20 cellular contexts compared by ENCODE assay signal in the genomic region with DNA sequence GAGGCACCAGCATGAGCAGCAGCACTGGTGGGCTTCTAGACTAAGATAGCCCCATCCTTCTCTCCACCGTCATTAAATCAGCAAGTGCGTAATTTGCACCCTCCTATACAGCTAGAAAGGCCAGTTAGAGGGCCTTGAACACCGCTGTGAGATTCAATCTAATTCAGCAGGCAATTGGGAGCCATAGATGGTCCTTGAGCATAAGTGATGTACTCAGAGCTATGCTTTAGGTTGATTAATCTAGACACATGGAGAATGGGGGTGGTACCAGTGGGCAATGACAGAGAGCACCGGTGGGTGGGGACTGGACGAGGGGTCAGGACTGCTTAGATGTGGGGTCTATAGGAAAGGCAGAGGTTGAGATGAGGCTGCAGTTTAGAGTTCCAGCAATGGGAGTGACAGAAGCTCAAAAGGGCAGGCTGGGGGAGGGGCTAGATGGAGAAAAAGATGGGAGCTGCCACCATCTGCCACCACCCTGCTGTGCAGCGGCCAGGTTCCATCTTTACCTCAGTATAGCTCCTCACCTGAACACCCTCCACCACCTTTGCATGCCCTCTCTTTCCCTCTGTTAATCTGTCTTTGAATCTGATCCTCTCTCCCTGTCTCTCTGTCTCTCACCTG.
"Had no signal": no experiment of that assay in that cellular context is flagged by ENCODE, and none has a peak within 500 bp of the region (broad histone marks: within the 10 kb centered on the region; RNA-seq: fewer than 3 reads in every experiment).

No MANE protein-coding gene starts in this region.

- H3K9me3 ChIP-seq: left lung, tibial nerve, uterus had no signal

- H3K4me3 Mint-ChIP-seq: activated B cell treated with CpG ODN at 0.5 μM for 24 hours; activated CD4-positive, alpha-beta memory T cell treated with anti-CD3 and anti-CD28 coated beads for 36 hours; activated CD8-positive, alpha-beta memory T cell treated with anti-CD3 and anti-CD28 coated beads, Interleukin-2, amount 10 ng/mL, durations not matched to agents 7 days and 5 days; activated naive CD8-positive, alpha-beta T cell treated with anti-CD3 and anti-CD28 coated beads for 36 hours; effector memory CD8-positive, alpha-beta T cell; nephron progenitor cell; stimulated activated naive CD8-positive, alpha-beta T cell treated with anti-CD3 and anti-CD28 coated beads, Interleukin-15, Interleukin-2, amounts not matched to agents 100 ng/mL and 50 ng/mL, for 24 hours had no signal

- DNase-seq: activated B cell treated with CpG ODN at 0.5 μM for 24 hours; activated CD4-positive, alpha-beta memory T cell treated with anti-CD3 and anti-CD28 coated beads for 36 hours; activated CD4-positive, alpha-beta T cell treated with anti-CD3 and anti-CD28 coated beads for 4 hours; activated CD8-positive, alpha-beta memory T cell treated with anti-CD3 and anti-CD28 coated beads, Interleukin-2, amount 10 ng/mL, durations not matched to agents 7 days and 5 days; activated naive CD4-positive, alpha-beta T cell; activated naive CD8-positive, alpha-beta T cell treated with anti-CD3 and anti-CD28 coated beads for 36 hours; amniotic stem cell; effector memory CD8-positive, alpha-beta T cell; foreskin keratinocyte; glutamatergic neuron; hypothalamus; left lung; midbrain; nephron progenitor cell; stimulated activated CD4-positive, alpha-beta T cell treated with anti-CD3 and anti-CD28 coated beads, Interleukin-2, amount 100 ng/mL, for 24 hours; uterus had no signal

- H3K4me1 ChIP-seq: foreskin keratinocyte, uterus had no signal

- H3K36me3 Mint-ChIP-seq: activated CD4-positive, alpha-beta memory T cell treated with anti-CD3 and anti-CD28 coated beads for 36 hours; activated CD8-positive, alpha-beta memory T cell treated with anti-CD3 and anti-CD28 coated beads, Interleukin-2, amount 10 ng/mL, durations not matched to agents 7 days and 5 days; activated naive CD8-positive, alpha-beta T cell treated with anti-CD3 and anti-CD28 coated beads for 36 hours had no signal

- H3K4me1 Mint-ChIP-seq: activated B cell treated with CpG ODN at 0.5 μM for 24 hours; activated CD8-positive, alpha-beta memory T cell treated with anti-CD3 and anti-CD28 coated beads, Interleukin-2, amount 10 ng/mL, durations not matched to agents 7 days and 5 days; activated naive CD8-positive, alpha-beta T cell treated with anti-CD3 and anti-CD28 coated beads for 36 hours had no signal

- H3K27me3 Mint-ChIP-seq: activated CD4-positive, alpha-beta memory T cell treated with anti-CD3 and anti-CD28 coated beads for 36 hours; activated CD8-positive, alpha-beta memory T cell treated with anti-CD3 and anti-CD28 coated beads, Interleukin-2, amount 10 ng/mL, durations not matched to agents 7 days and 5 days; activated naive CD8-positive, alpha-beta T cell treated with anti-CD3 and anti-CD28 coated beads for 36 hours; stimulated activated naive CD8-positive, alpha-beta T cell treated with anti-CD3 and anti-CD28 coated beads, Interleukin-15, Interleukin-2, amounts not matched to agents 100 ng/mL and 50 ng/mL, for 24 hours had no signal

- H3K9me3 Mint-ChIP-seq: activated B cell treated with CpG ODN at 0.5 μM for 24 hours; activated CD4-positive, alpha-beta memory T cell treated with anti-CD3 and anti-CD28 coated beads for 36 hours; activated naive CD8-positive, alpha-beta T cell treated with anti-CD3 and anti-CD28 coated beads for 36 hours; effector memory CD8-positive, alpha-beta T cell; nephron progenitor cell; stimulated activated naive CD8-positive, alpha-beta T cell treated with anti-CD3 and anti-CD28 coated beads, Interleukin-15, Interleukin-2, amounts not matched to agents 100 ng/mL and 50 ng/mL, for 24 hours had no signal

- H3K27me3 ChIP-seq: cardiac muscle cell, left lung, tibial nerve, uterus had no signal

- H3K36me3 ChIP-seq: cardiac muscle cell, left lung, tibial nerve, uterus had no signal

- H3K27ac Mint-ChIP-seq: activated B cell treated with CpG ODN at 0.5 μM for 24 hours; activated CD4-positive, alpha-beta memory T cell treated with anti-CD3 and anti-CD28 coated beads for 36 hours; activated CD8-positive, alpha-beta memory T cell treated with anti-CD3 and anti-CD28 coated beads, Interleukin-2, amount 10 ng/mL, durations not matched to agents 7 days and 5 days; activated naive CD8-positive, alpha-beta T cell treated with anti-CD3 and anti-CD28 coated beads for 36 hours; effector memory CD8-positive, alpha-beta T cell; nephron progenitor cell; progenitor cell of endocrine pancreas; stimulated activated naive CD8-positive, alpha-beta T cell treated with anti-CD3 and anti-CD28 coated beads, Interleukin-15, Interleukin-2, amounts not matched to agents 100 ng/mL and 50 ng/mL, for 24 hours had no signal

- H3K27ac ChIP-seq: cardiac muscle cell, foreskin keratinocyte, left lung, tibial nerve, uterus had no signal

- ATAC-seq: activated CD8-positive, alpha-beta memory T cell treated with anti-CD3 and anti-CD28 coated beads, Interleukin-2, amount 10 ng/mL, durations not matched to agents 7 days and 5 days; effector memory CD8-positive, alpha-beta T cell; foreskin keratinocyte; left lung had no signal

- H3K4me3 ChIP-seq: cardiac muscle cell, left lung, tibial nerve, uterus had no signal
